In genomic region chr17:70562137-70562536, GRCh38 we compare ENCODE assay signal across 35 cellular contexts.
"Had no signal": no experiment of that assay in that cellular context is flagged by ENCODE, and none has a peak within 500 bp of the region (broad histone marks: within the 10 kb centered on the region; RNA-seq: fewer than 3 reads in every experiment).

No MANE protein-coding gene starts in this region.

- DNase-seq: Karpas-422, Kasumi-1, MG63, MM.1S, MV-4-11, NCI-H1048, NCI-H1092, NCI-H1092 treated with DMSO at 0.1 percent for 48 hours, NCI-H1105, NCI-H1105 treated with DMSO at 0.1 percent for 48 hours, NCI-H1417, NCI-H1417 treated with DMSO at 0.1 percent for 48 hours, NCI-H1436, NCI-H1436 treated with DMSO at 0.1 percent for 48 hours, NCI-H146, NCI-H1694, NCI-H1694 treated with DMSO at 0.1 percent for 48 hours, NCI-H187, NCI-H187 treated with DMSO at 0.1 percent for 48 hours, NCI-H1930, NCI-H2029, NCI-H2029 treated with DMSO at 0.1 percent for 48 hours, NCI-H2081, NCI-H2081 treated with DMSO at 0.1 percent for 48 hours, NCI-H2107, NCI-H2171, NCI-H2171 treated with DMSO at 0.1 percent for 48 hours, NCI-H2227 treated with DMSO at 0.1 percent for 48 hours, NCI-H226, NCI-H345, NCI-H446, NCI-H446 treated with DMSO at 0.1 percent for 48 hours, NCI-H510A, NCI-H510A treated with DMSO at 0.1 percent for 48 hours, NCI-H524 had no signal

- H3K27me3 ChIP-seq: MG63 had no signal

- H3K36me3 ChIP-seq: MG63 had no signal

- H3K4me3 ChIP-seq: MG63 had no signal
